22 cellular contexts compared by ENCODE assay signal in the genomic region with DNA sequence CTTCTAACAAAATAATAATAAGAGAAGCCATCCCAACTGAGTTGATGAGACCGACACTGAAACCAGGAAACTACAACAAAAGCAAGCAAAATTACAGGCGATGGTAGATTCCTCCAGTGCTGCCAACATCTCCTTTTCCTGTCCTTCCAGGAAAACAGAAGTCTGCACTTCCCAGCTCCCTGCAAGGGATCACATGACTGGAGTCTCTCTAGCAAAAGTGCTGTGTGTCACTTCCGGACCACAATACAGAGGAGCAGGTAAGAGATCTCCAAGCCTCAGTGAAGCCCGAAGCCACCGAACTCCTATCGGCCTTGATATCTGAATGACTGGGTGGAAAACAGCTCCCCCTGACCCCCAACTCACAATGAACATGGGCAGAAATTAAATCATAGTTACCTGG.
DNase-seq lines count a peak whose midpoint lies in the region; ATAC-seq and TF ChIP-seq lines count a peak whose summit lies in the region.
"Had no signal": no experiment of that assay in that cellular context is flagged by ENCODE, and none has a peak within 500 bp of the region (broad histone marks: within the 10 kb centered on the region; RNA-seq: fewer than 3 reads in every experiment).

No MANE protein-coding gene starts in this region.

- no peak for TF ChIP-seq CTCF in H9 (conservative IDR thresholded peaks at IDR 0.05)
- no peak for TF ChIP-seq CTCF in WTC11 (IDR thresholded peaks at IDR 0.05)
- no peak for TF ChIP-seq CTCF in MM.1S (IDR thresholded peaks at IDR 0.05; ENCODE audit: low read length)
- no peak for TF ChIP-seq CTCF in vagina (IDR thresholded peaks at IDR 0.05)

- no peak overlapping the region for H4K5ac ChIP-seq in H9 (ENCODE audit: insufficient read length, low read depth, low read length)

- H2BK5ac ChIP-seq in H9 (ENCODE audit: insufficient read length, low read length), result no peak overlapping the region

- CTCF ChIA-PET in WTC11 (lab: Charles Lee), result no interaction called here

- H2AK5ac ChIP-seq in H9 (ENCODE audit: insufficient read length, low read length), result no peak overlapping the region

- H3K4me1 ChIP-seq in H9 (ENCODE audit: insufficient read depth, low read length) (peaks cover 5% of the 10 kb centered on the region; the same call in 1 of the 2 replicates), MM.1S (ENCODE audit: low read length) (no peaks in the 10 kb centered on the region), vagina (peaks cover 49% of the 10 kb centered on the region)

- H4K20me1 ChIP-seq in H9 (ENCODE audit: control insufficient read depth, insufficient read depth, insufficient read length), result no peaks in the 10 kb centered on the region
- H4K20me1 ChIP-seq in MM.1S (ENCODE audit: insufficient read depth, low read length), result no peaks in the 10 kb centered on the region

- no peak overlapping the region for H3K27ac ChIP-seq in H9 (ENCODE audit: insufficient read length, low read depth, low read length)
- no peak overlapping the region for H3K27ac ChIP-seq in MM.1S (ENCODE audit: low read length)
- H3K27ac ChIP-seq in vagina, result no peak overlapping the region
- H3K27ac ChIP-seq: KMS-11, RWPE1 had no signal

- no peak overlapping the region for H3K4ac ChIP-seq in H9 (ENCODE audit: low read depth, low read length)

- H3K27me3 Mint-ChIP-seq in H9 (ENCODE audit: low read depth) (no peaks in the 10 kb centered on the region), WTC11 (ENCODE audit: low read depth) (no peaks in the 10 kb centered on the region)

- peak overlapping the region in 2 of 3 experiments; percentile 65 to 93; a peak in 5 of 7 replicates for H3K27ac Mint-ChIP-seq in H9
- H3K27ac Mint-ChIP-seq in WTC11, result peak overlapping the region; percentile 84

- no peak overlapping the region for H2BK20ac ChIP-seq in H9 (ENCODE audit: low read depth, low read length, poor library complexity, severe bottlenecking)

- no peaks in the 10 kb centered on the region for H3K23me2 ChIP-seq in H9 (ENCODE audit: insufficient read length, low read depth, low read length, poor library complexity, severe bottlenecking)

- no peak overlapping the region for H2BK120ac ChIP-seq in H9 (ENCODE audit: low read depth, low read length, poor library complexity, severe bottlenecking)

- H3K23ac ChIP-seq in H9 (ENCODE audit: insufficient read length, low read depth, low read length), result no peak overlapping the region

- H3K27me3 ChIP-seq in H9 (ENCODE audit: insufficient read depth, low read length) (no peaks in the 10 kb centered on the region), MM.1S (replicated peaks; ENCODE audit: insufficient read depth, low read length) (no peaks in the 10 kb centered on the region), vagina (no peaks in the 10 kb centered on the region)

- H3F3A ChIP-seq in MM.1S (ENCODE audit: insufficient read depth, low read length), result no peaks in the 10 kb centered on the region; the same call in 1 of the 2 replicates

- H3K9me3 Mint-ChIP-seq in H9 (no peaks in the 10 kb centered on the region; a peak in 1 of 5 replicates), WTC11 (no peaks in the 10 kb centered on the region)

- DNase-seq in H9 (no peak), WTC11 (ENCODE audit: low spot score) (no peak), kidney tubule cell (ENCODE audit: low spot score) (peak; percentile 38), MM.1S (no peak), vagina (ENCODE audit: extremely low spot score in 2 of 2) (no peak)
- DNase-seq: ACHN, EL, GOT3, NCI-H1417 treated with DMSO at 0.1 percent for 48 hours, NCI-H187 treated with DMSO at 0.1 percent for 48 hours, NCI-H2227 treated with DMSO at 0.1 percent for 48 hours, NCI-H510A treated with DMSO at 0.1 percent for 48 hours, NCI-H82, PC-3, SIG-M5 had no signal

- H3K4me2 ChIP-seq in H9 (ENCODE audit: insufficient read depth, insufficient read length, low read length) (no peak overlapping the region), MM.1S (ENCODE audit: low read depth, low read length) (no peak overlapping the region)
- H3K4me2 ChIP-seq: KMS-11 had no signal

- intact Hi-C loops in vagina (cut with DNase I), result no loop called here

- no peak overlapping the region for H3K56ac ChIP-seq in H9 (ENCODE audit: insufficient read length, low read depth, low read length)

- WGBS in H9 (ENCODE audit: extremely low coverage, insufficient read length, low lambda C conversion rate), result no CpG with 5 or more reads among the region's 6 CpGs

- H3K18ac ChIP-seq in H9 (ENCODE audit: insufficient read length, low read depth, low read length), result no peak overlapping the region

- H3K4me3 ChIP-seq in MM.1S (ENCODE audit: low read length) (no peak overlapping the region), vagina (no peak overlapping the region)
- H3K4me3 ChIP-seq: GM12878 had no signal

- H3K4me3 Mint-ChIP-seq in H9 (no peak overlapping the region), WTC11 (no peak overlapping the region)

- H3K9me3 ChIP-seq in H9 (ENCODE audit: control insufficient read depth, low read depth, low read length) (no peaks in the 10 kb centered on the region), MM.1S (replicated peaks; ENCODE audit: insufficient read depth, low read length) (no peaks in the 10 kb centered on the region), vagina (no peaks in the 10 kb centered on the region)

- H3K79me2 ChIP-seq in H9 (ENCODE audit: insufficient read depth, low read length) (peaks cover 10% of the 10 kb centered on the region; the same call in 1 of the 2 replicates), MM.1S (ENCODE audit: low read length) (peaks cover 11% of the 10 kb centered on the region; the same call in 1 of the 2 replicates)

- H3K4me1 Mint-ChIP-seq in H9, result peaks cover 14 to 16% of the 10 kb centered on the region in 2 experiments
- H3K4me1 Mint-ChIP-seq in WTC11, result peaks cover 23% of the 10 kb centered on the region

- H3T11ph ChIP-seq in H9 (ENCODE audit: low read length), result no peak overlapping the region

- no peak for TF ChIP-seq POLR2A in vagina (IDR thresholded peaks at IDR 0.05)

- H3K36me3 ChIP-seq in MM.1S (replicated peaks; ENCODE audit: insufficient read depth, low read length), result no peaks in the 10 kb centered on the region
- H3K36me3 ChIP-seq in vagina, result no peaks in the 10 kb centered on the region

- H3K9ac ChIP-seq in H9 (ENCODE audit: extremely low read depth, insufficient read length, low read length), result no peak overlapping the region
- no peak overlapping the region for H3K9ac ChIP-seq in MM.1S (ENCODE audit: low read length)
- H3K9ac ChIP-seq: KMS-11 had no signal

- POLR2A ChIA-PET in WTC11 (lab: Charles Lee), result no interaction called here

- H2AFZ ChIP-seq in H9 (ENCODE audit: low read length), result no peak overlapping the region
- H2AFZ ChIP-seq in MM.1S (ENCODE audit: low read length), result no peak overlapping the region

- no peak overlapping the region for H2BK12ac ChIP-seq in H9 (ENCODE audit: insufficient read length, low read depth, low read length)

- peaks cover 0 to 4% (median 3%) of the 10 kb centered on the region in 3 experiments; a peak in 3 of 7 replicates for H3K36me3 Mint-ChIP-seq in H9 (ENCODE audit: insufficient read depth in 1 of 3, low read depth in 3 of 3)
- H3K36me3 Mint-ChIP-seq in WTC11, result 0 out of 2 replicates have a peak, but pooled peaks cover under 1% of the 10 kb centered on the region

- no peaks in the 10 kb centered on the region for H3K9me2 ChIP-seq in MM.1S (replicated peaks; ENCODE audit: insufficient read depth, low read length)

- no peak for ATAC-seq in WTC11
- no peak for ATAC-seq in GM21360 (IDR thresholded peaks at IDR 0.05; ENCODE audit: unreplicated experiment)
- ATAC-seq in HG03025 (IDR thresholded peaks at IDR 0.05; ENCODE audit: low FRiP score, unreplicated experiment), result no peak
- ATAC-seq: GM12878, HepG2, PC-3, SK-N-SH treated with all-trans-retinoic acid at 6 μM for 48 hours had no signal

- no peak overlapping the region for H4K8ac ChIP-seq in H9 (replicated peaks; ENCODE audit: insufficient read length, low read depth, low read length)

- H3K79me1 ChIP-seq in H9 (ENCODE audit: insufficient read depth, low read depth, low read length, poor library complexity, severe bottlenecking), result peaks cover 2% of the 10 kb centered on the region

- H2BK15ac ChIP-seq in H9 (ENCODE audit: low read depth, low read length), result no peak overlapping the region

- H3K14ac ChIP-seq in H9 (ENCODE audit: insufficient read depth, low read length), result no peak overlapping the region

- H4K91ac ChIP-seq in H9 (ENCODE audit: insufficient read length, low read depth, low read length), result no peak overlapping the region

TF ChIP-seq in WTC11, 78 proteins besides CTCF, POLR2A, EP300 and RAD21 (continues in another document):
- TF ChIP-seq RELA (CRISPR knock-in tag; IDR thresholded peaks at IDR 0.05; ENCODE audit: borderline replicate concordance) (no peak), ZNF416 (CRISPR knock-in tag; IDR thresholded peaks at IDR 0.05) (no peak), TCF7 (CRISPR knock-in tag; IDR thresholded peaks at IDR 0.05; ENCODE audit: low read depth) (no peak), ZNF423 (CRISPR knock-in tag; IDR thresholded peaks at IDR 0.05) (no peak), NFYB (CRISPR knock-in tag; conservative IDR thresholded peaks at IDR 0.05; ENCODE audit: low read depth) (no peak), ZNF396 (CRISPR knock-in tag; IDR thresholded peaks at IDR 0.05; ENCODE audit: borderline replicate concordance) (no peak), RORB (CRISPR knock-in tag; IDR thresholded peaks at IDR 0.05) (no peak)
- TF ChIP-seq, protein P1, sequence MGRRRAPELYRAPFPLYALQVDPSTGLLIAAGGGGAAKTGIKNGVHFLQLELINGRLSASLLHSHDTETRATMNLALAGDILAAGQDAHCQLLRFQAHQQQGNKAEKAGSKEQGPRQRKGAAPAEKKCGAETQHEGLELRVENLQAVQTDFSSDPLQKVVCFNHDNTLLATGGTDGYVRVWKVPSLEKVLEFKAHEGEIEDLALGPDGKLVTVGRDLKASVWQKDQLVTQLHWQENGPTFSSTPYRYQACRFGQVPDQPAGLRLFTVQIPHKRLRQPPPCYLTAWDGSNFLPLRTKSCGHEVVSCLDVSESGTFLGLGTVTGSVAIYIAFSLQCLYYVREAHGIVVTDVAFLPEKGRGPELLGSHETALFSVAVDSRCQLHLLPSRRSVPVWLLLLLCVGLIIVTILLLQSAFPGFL (CRISPR knock-in tag; IDR thresholded peaks at IDR 0.05; ENCODE audit: borderline replicate concordance), result no peak
